ENCODE assay signal across 1 cellular context in the genomic region with DNA sequence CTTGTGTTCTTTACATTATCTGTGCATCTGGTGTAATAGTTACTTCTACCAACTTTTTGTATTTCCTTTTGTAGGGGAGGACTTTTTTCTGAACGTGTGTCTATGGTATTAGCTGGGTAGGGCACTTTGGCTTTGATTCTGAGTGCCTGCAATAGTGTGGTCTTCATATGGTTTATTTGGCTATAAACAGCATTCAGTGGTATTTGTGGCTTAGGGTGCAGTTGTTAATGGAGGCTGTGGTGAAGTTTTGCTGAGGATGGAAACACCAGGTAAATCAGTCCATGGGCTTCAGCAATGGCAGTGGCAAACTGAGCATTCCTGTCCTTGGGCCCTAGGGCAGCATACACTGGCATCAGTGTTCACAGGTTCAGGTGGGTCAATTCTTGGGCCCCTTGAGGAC.
TF ChIP-seq lines count a peak whose summit lies in the region.

No MANE protein-coding gene starts in this region.

TF ChIP-seq in GM12891, 5 proteins besides CTCF, POLR2A, EP300 and RAD21 (continued from another document):
- TF ChIP-seq POU2F2 (IDR thresholded peaks at IDR 0.05; ENCODE audit: low read depth, low read length) = no peak
